ENCODE assay signal across 8 cellular contexts in genomic region chr7:10939237-10939910, GRCh38. TPM values are rescaled to one million over a fixed set of nuclear protein-coding genes. Genes with fewer than 3 reads are reported as not detected.
DNase-seq lines count a peak whose midpoint lies in the region; ATAC-seq and TF ChIP-seq lines count a peak whose summit lies in the region.

No MANE protein-coding gene starts in this region.

- H3K4me1 ChIP-seq in BLaER1 (peaks cover 35% of the 10 kb centered on the region), adipocyte (ENCODE audit: control insufficient read depth, insufficient read depth, low read length) (peaks cover 30% of the 10 kb centered on the region), iPS-18a (ENCODE audit: control insufficient read depth, low read depth, low read length) (peaks cover 12% of the 10 kb centered on the region), suprapubic skin (peaks cover 37% of the 10 kb centered on the region)

- peak; percentile 49 for DNase-seq in adipocyte (ENCODE audit: low read depth)
- no peak for DNase-seq in suprapubic skin (ENCODE audit: low spot score in 2 of 2)
- no peak for DNase-seq in H4 (ENCODE audit: low spot score)
- DNase-seq in GDM1 (lab: John Stamatoyannopoulos, UW): no peak

- TF ChIP-seq CTCF in suprapubic skin (IDR thresholded peaks at IDR 0.05): no peak

- H3K27me3 ChIP-seq in BLaER1: no peaks in the 10 kb centered on the region
- H3K27me3 ChIP-seq in adipocyte (replicated peaks; ENCODE audit: control insufficient read depth, insufficient read depth, low read length): no peaks in the 10 kb centered on the region
- no peaks in the 10 kb centered on the region for H3K27me3 ChIP-seq in iPS-18a (ENCODE audit: control insufficient read depth, insufficient read depth, low read length)
- H3K27me3 ChIP-seq in suprapubic skin: no peaks in the 10 kb centered on the region

- peak overlapping the region; percentile 98 for H3K9ac ChIP-seq in BLaER1
- peak overlapping the region; percentile 99 for H3K9ac ChIP-seq in adipocyte (ENCODE audit: low read length)
- peak overlapping the region; percentile 95 for H3K9ac ChIP-seq in iPS-18a (ENCODE audit: low read length)

- peak overlapping the region; percentile 99 for H3K27ac ChIP-seq in BLaER1
- peak overlapping the region; percentile 100 for H3K27ac ChIP-seq in iPS-18a (ENCODE audit: low read length)
- peak overlapping the region; percentile 90 for H3K27ac ChIP-seq in suprapubic skin

- peak overlapping the region; percentile 84 for H3K4me2 ChIP-seq in BLaER1

- H3K9me3 ChIP-seq in BLaER1 (no peaks in the 10 kb centered on the region), adipocyte (ENCODE audit: control insufficient read depth, low read length) (no peaks in the 10 kb centered on the region), iPS-18a (ENCODE audit: control insufficient read depth, low read depth, low read length) (no peaks in the 10 kb centered on the region), suprapubic skin (no peaks in the 10 kb centered on the region)

- H4K20me1 ChIP-seq in BLaER1: peaks cover 36% of the 10 kb centered on the region

- TF ChIP-seq EP300 in suprapubic skin (IDR thresholded peaks at IDR 0.05): no peak

- WGBS in suprapubic skin: 2% methylated on average over 18 of the region's 18 CpGs

- H3K36me3 ChIP-seq in BLaER1: peaks cover 29% of the 10 kb centered on the region
- H3K36me3 ChIP-seq in adipocyte (ENCODE audit: control insufficient read depth, insufficient read depth, low read length, severe bottlenecking): peaks cover 24% of the 10 kb centered on the region
- peaks cover 34% of the 10 kb centered on the region for H3K36me3 ChIP-seq in iPS-18a (ENCODE audit: control insufficient read depth, low read depth, low read length)
- H3K36me3 ChIP-seq in suprapubic skin: peaks cover 15% of the 10 kb centered on the region

- peak; percentile 10 for ATAC-seq in GM19395 (IDR thresholded peaks at IDR 0.05; ENCODE audit: unreplicated experiment)
- ATAC-seq in HG03439 (IDR thresholded peaks at IDR 0.05; ENCODE audit: unreplicated experiment): peak; percentile 7

- TF ChIP-seq POLR2A in suprapubic skin (IDR thresholded peaks at IDR 0.05): no peak

- H3K4me3 ChIP-seq in BLaER1 (peak overlapping the region; percentile 89), adipocyte (ENCODE audit: low read length) (peak overlapping the region; percentile 98), iPS-18a (ENCODE audit: low read length) (peak overlapping the region; percentile 100), suprapubic skin (peak overlapping the region; percentile 76)

RNA-seq across cellular contexts. Expression of gene PHF14, which starts 34.3 kb away (rescaled TPM):
- total RNA-seq in suprapubic skin: 10 to 100 TPM; 23.9 to 72.7 (median 27.5) TPM
- 53.1 and 71.6 TPM in 2 replicates for total RNA-seq in H4 (2014; rRNA removed; shearing (Covaris generic))
